In the genomic region with DNA sequence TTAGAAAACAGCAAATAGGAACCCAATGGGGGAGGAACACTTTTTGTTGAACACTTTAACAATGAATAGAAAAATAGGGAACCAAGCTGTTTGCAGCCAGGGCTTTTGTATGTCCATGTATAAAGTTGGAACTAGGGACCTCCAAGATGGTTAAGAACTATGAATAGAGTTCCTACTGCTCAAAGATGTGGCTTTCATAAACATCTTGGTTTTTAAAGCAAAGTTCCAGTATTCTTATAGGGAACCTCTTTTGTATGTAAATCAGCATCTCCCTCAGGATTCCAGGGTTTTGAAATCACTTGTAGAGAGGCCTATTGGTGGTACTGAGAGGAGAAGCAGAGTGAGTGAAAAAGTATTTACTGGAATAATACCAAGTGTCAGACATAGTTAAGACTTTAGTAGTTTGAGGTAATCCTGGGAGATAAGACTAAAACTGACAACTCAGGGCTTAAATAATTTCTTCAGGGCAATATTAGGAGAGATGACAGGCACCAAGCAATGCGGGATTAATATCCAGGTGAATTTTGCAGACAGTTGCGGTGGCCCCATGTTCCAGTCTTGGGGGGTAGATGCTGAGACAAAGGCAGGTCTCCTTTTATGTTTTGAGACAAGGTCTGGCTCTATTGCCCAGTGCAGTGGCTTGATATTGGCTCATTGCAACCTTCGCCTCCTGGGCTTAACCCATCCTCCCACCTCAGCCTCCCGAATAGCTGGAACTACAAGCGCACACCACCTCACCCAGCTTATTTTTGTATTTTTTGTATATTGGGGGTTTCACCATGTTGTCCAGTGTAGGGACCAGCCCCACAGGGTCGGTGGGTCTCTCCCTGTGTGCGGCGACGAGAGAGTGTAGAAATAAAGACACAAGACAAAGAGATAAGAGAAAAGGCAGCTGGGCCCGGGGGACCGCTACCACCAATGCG, we compare ENCODE assay signal across 18 cellular contexts. TPM values are rescaled to one million over a fixed set of nuclear protein-coding genes. Genes with fewer than 3 reads are reported as not detected.
DNase-seq lines count a peak whose midpoint lies in the region; ATAC-seq and TF ChIP-seq lines count a peak whose summit lies in the region.
"Had no signal": no experiment of that assay in that cellular context is flagged by ENCODE, and none has a peak within 500 bp of the region (broad histone marks: within the 10 kb centered on the region; RNA-seq: fewer than 3 reads in every experiment).

No MANE protein-coding gene starts in this region.

- TF ChIP-seq CTCF in Calu3 (IDR thresholded peaks at IDR 0.05; ENCODE audit: unreplicated experiment) = no peak
- no peak for TF ChIP-seq CTCF in Panc1 (IDR thresholded peaks at IDR 0.05)
- TF ChIP-seq CTCF in progenitor cell of endocrine pancreas (IDR thresholded peaks at IDR 0.05; ENCODE audit: unreplicated experiment) = no peak

- H3K9me3 Mint-ChIP-seq in Calu3 (ENCODE audit: low read depth, unreplicated experiment) (no peaks in the 10 kb centered on the region), progenitor cell of endocrine pancreas (ENCODE audit: low read depth) (no peaks in the 10 kb centered on the region)
- no peaks in the 10 kb centered on the region for H3K9me3 Mint-ChIP-seq in dendritic cell treated with granulocyte-macrophage colony-stimulating factor and Interleukin-4, amounts not matched to agents 40 ng/mL and 50 ng/mL, for 4 days
- H3K9me3 Mint-ChIP-seq: CD4-positive, CD25-positive, alpha-beta regulatory T cell; central memory CD8-positive, alpha-beta T cell; H9 had no signal

- CTCF ChIA-PET in Calu3 (lab: Charles Lee) (interaction anchor here (0.6 to 1.6 kb wide), 3 partner anchors 36 to 79 kb away, joined by 4 read pairs; a partner anchor contains a TSS), Panc1 (lab: Charles Lee) (no interaction called here)

- in situ Hi-C loops in Panc1 (cut with HindIII; ENCODE audit: low pct_unique_long_range_greater_than_20kb, low sequenced_read_pairs) = no loop called here

- peaks cover 13% of the 10 kb centered on the region for H3K36me3 ChIP-seq in Panc1 (ENCODE audit: control insufficient read depth, insufficient read depth, low read length)

- BruUV-seq in Calu3 (replicated peaks; lab: Mats Ljungman, UMichigan) (no TSS peak), Panc1 (replicated peaks; lab: Mats Ljungman, UMichigan) (TSS peak; percentile 4)

- peaks cover 53% of the 10 kb centered on the region for H3K4me1 ChIP-seq in Panc1 (ENCODE audit: control insufficient read depth, insufficient read depth, low read length)

- POLR2A ChIA-PET in Panc1 (lab: Charles Lee) = interaction anchor here (0.5 to 1.9 kb wide), 4 partner anchors 17 to 93 kb away, joined by 3 to 9 read pairs (median 4); no protein-coding TSS in a partner anchor

- peak overlapping the region; percentile 94 for H3K27ac ChIP-seq in Panc1 (ENCODE audit: low read length)
- H3K27ac ChIP-seq: foreskin keratinocyte, testis had no signal

- H3K4me3 ChIP-seq in Panc1 (ENCODE audit: low read depth in 2 of 2, low read length in 2 of 2) = peak overlapping the region; percentile 29 to 86
- H3K4me3 ChIP-seq: testis had no signal

- H3K9me3 ChIP-seq in Panc1 (ENCODE audit: control insufficient read depth, insufficient read depth, low read depth, low read length) = no peaks in the 10 kb centered on the region
- H3K9me3 ChIP-seq: testis had no signal

- H3K4me1 Mint-ChIP-seq in Calu3 (ENCODE audit: low read depth, unreplicated experiment) (peaks cover 59% of the 10 kb centered on the region), progenitor cell of endocrine pancreas (ENCODE audit: low read depth) (peaks cover 25% of the 10 kb centered on the region)
- peaks cover 41% of the 10 kb centered on the region for H3K4me1 Mint-ChIP-seq in dendritic cell treated with granulocyte-macrophage colony-stimulating factor and Interleukin-4, amounts not matched to agents 40 ng/mL and 50 ng/mL, for 4 days (ENCODE audit: low read depth)

- H3K27me3 Mint-ChIP-seq in Calu3 (ENCODE audit: unreplicated experiment) (no peaks in the 10 kb centered on the region), progenitor cell of endocrine pancreas (no peaks in the 10 kb centered on the region)
- H3K27me3 Mint-ChIP-seq in dendritic cell treated with granulocyte-macrophage colony-stimulating factor and Interleukin-4, amounts not matched to agents 40 ng/mL and 50 ng/mL, for 4 days = no peaks in the 10 kb centered on the region
- H3K27me3 Mint-ChIP-seq: activated naive CD8-positive, alpha-beta T cell; CD4-positive, CD25-positive, alpha-beta regulatory T cell; central memory CD8-positive, alpha-beta T cell had no signal

- H3K4me3 Mint-ChIP-seq in Calu3 (ENCODE audit: low read depth, unreplicated experiment) (peak overlapping the region; percentile 48), progenitor cell of endocrine pancreas (ENCODE audit: low read depth) (no peak overlapping the region)
- no peak overlapping the region for H3K4me3 Mint-ChIP-seq in dendritic cell treated with granulocyte-macrophage colony-stimulating factor and Interleukin-4, amounts not matched to agents 40 ng/mL and 50 ng/mL, for 4 days
- H3K4me3 Mint-ChIP-seq: activated naive CD8-positive, alpha-beta T cell; central memory CD8-positive, alpha-beta T cell had no signal

- no peak for DNase-seq in Calu3
- no peak for DNase-seq in Panc1 (ENCODE audit: low read depth, low spot score)
- DNase-seq in progenitor cell of endocrine pancreas (ENCODE audit: low spot score, unreplicated experiment) = no peak
- no peak for DNase-seq in UCSD-AML1 (lab: John Stamatoyannopoulos, UW; ENCODE audit: unreplicated experiment)
- no peak for DNase-seq in COLO668 (lab: John Stamatoyannopoulos, UW; ENCODE audit: unreplicated experiment)
- no peak for DNase-seq in SW 1271 (lab: John Stamatoyannopoulos, UW)
- DNase-seq: activated CD4-positive, alpha-beta T cell treated with anti-CD3 and anti-CD28 coated beads for 4 hours; activated CD8-positive, alpha-beta memory T cell treated with anti-CD3 and anti-CD28 coated beads, Interleukin-2, amount 50 U/mL, for 48 hours; CD4-positive, CD25-positive, alpha-beta regulatory T cell; foreskin keratinocyte; left cardiac atrium; NCI-H2107; stimulated activated CD4-positive, alpha-beta T cell treated with anti-CD3 and anti-CD28 coated beads, Interleukin-2, amount 100 ng/mL, for 48 hours had no signal

- H3K27me3 ChIP-seq in Panc1 (ENCODE audit: control insufficient read depth, insufficient read depth, low read length) = no peaks in the 10 kb centered on the region
- H3K27me3 ChIP-seq: foreskin keratinocyte, testis had no signal

- intact Hi-C loops in Calu3 (cut with micrococcal nuclease; ENCODE audit: unreplicated experiment) = no loop called here
- intact Hi-C loops in Panc1 (cut with micrococcal nuclease; ENCODE audit: unreplicated experiment) = no loop called here
- intact Hi-C loops in dendritic cell treated with granulocyte-macrophage colony-stimulating factor and Interleukin-4, amounts not matched to agents 40 ng/mL and 50 ng/mL, for 4 days (cut with micrococcal nuclease) = no loop called here

- peaks cover 93% of the 10 kb centered on the region for H3K36me3 Mint-ChIP-seq in Calu3 (ENCODE audit: insufficient read depth, unreplicated experiment)
- H3K36me3 Mint-ChIP-seq in dendritic cell treated with granulocyte-macrophage colony-stimulating factor and Interleukin-4, amounts not matched to agents 40 ng/mL and 50 ng/mL, for 4 days (ENCODE audit: low read depth) = peaks cover 75% of the 10 kb centered on the region
- H3K36me3 Mint-ChIP-seq in progenitor cell of endocrine pancreas (ENCODE audit: insufficient read depth) = peaks cover 36% of the 10 kb centered on the region

- peak overlapping the region; percentile 77 for H3K27ac Mint-ChIP-seq in Calu3 (ENCODE audit: unreplicated experiment)
- peak overlapping the region; percentile 58 for H3K27ac Mint-ChIP-seq in dendritic cell treated with granulocyte-macrophage colony-stimulating factor and Interleukin-4, amounts not matched to agents 40 ng/mL and 50 ng/mL, for 4 days
- peak overlapping the region; percentile 2 for H3K27ac Mint-ChIP-seq in progenitor cell of endocrine pancreas
- H3K27ac Mint-ChIP-seq: activated naive CD8-positive, alpha-beta T cell had no signal

- ATAC-seq in Panc1 = 0 out of 2 replicates have a peak, but pooled peaks have one; percentile 22
- ATAC-seq: foreskin keratinocyte, left cardiac atrium had no signal

RNA-seq across cellular contexts. Expression of a gene that starts 10.4 kb away (rescaled TPM):
- total RNA-seq in Calu3 (2022) (5.5 and 6.1 TPM in 2 replicates), Panc1 (2021; ENCODE audit: unreplicated experiment) (18.5 TPM), progenitor cell of endocrine pancreas (2.8 and 2.9 TPM in 2 replicates)
- 12.6 TPM for polyA plus RNA-seq in Panc1 (2012; ENCODE audit: insufficient read length)

Comparison
In these comparisons a context has a peak if more than half of its experiments do, and no peak if none do; other contexts are left out.
1. H3K27ac Mint-ChIP-seq: peak in every context shown above with its lines; median percentile 77 in Calu3; 58 in dendritic cell treated with granulocyte-macrophage colony-stimulating factor and Interleukin-4, amounts not matched to agents 40 ng/mL and 50 ng/mL, for 4 days; 2 in progenitor cell of endocrine pancreas.